ENCODE assay signal across 2 cellular contexts in genomic region chr15:90164239-90164638, GRCh38.
A peak's percentile ranks its signal among the peaks of the same experiment; 100 is the strongest.
TF ChIP-seq lines count a peak whose summit lies in the region.

No MANE protein-coding gene starts in this region.

TF ChIP-seq in K562, 482 proteins besides CTCF, POLR2A, EP300 and RAD21:
- peak; percentile 42 for TF ChIP-seq ZNF121 (CRISPR knock-in tag; conservative IDR thresholded peaks at IDR 0.05)

TF ChIP-seq in HepG2, 621 proteins besides CTCF, POLR2A, EP300 and RAD21:
- TF ChIP-seq ZNF121 (CRISPR knock-in tag; IDR thresholded peaks at IDR 0.05): peak; percentile 75
TF ChIP-seq in HepG2: peak in this region for 1; not testable (repeated sequence) for 620.
